ENCODE assay signal across 18 cellular contexts in the genomic region with DNA sequence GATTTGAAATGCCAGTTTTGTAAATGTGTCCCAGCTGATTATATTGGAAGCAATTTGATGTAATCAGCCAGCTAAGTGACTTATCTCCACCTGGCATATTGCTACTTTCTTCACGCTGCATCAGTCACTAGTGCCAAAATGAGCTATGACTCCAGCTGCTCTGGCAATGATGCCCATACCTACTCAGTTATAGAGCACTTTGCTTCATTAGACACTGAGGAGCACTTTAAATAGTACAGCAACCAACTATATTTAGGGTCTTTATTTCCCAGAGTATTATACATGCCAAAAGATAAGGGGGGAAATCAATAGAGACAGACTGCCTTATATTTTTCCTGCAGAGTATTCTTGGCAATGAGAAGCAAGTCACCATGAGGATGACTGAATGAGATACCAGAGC.
DNase-seq lines count a peak whose midpoint lies in the region; ATAC-seq lines count a peak whose summit lies in the region.
"Had no signal": no experiment of that assay in that cellular context is flagged by ENCODE, and none has a peak within 500 bp of the region (broad histone marks: within the 10 kb centered on the region; RNA-seq: fewer than 3 reads in every experiment).

No MANE protein-coding gene starts in this region.

- peak; percentile 50 for DNase-seq in NCI-H82 (lab: John Stamatoyannopoulos, UW)
- DNase-seq in NCI-H82 treated with DMSO at 0.1 percent for 48 hours (lab: John Stamatoyannopoulos, UW; ENCODE audit: unreplicated experiment), result no peak
- peak; percentile 62 for DNase-seq in NCI-H1105 (lab: John Stamatoyannopoulos, UW)
- DNase-seq in NCI-H2171 (lab: John Stamatoyannopoulos, UW), result peak; percentile 73
- peak; percentile 1 for DNase-seq in myocyte (ENCODE audit: low read depth)
- DNase-seq in DMS153 (lab: John Stamatoyannopoulos, UW), result no peak
- DNase-seq in pons (ENCODE audit: low spot score), result no peak
- DNase-seq: 8988T; CD4-positive, alpha-beta T cell; GOT3; MV-4-11; NCI-H345; NCI-H526 treated with DMSO at 0.1 percent for 48 hours; OCI-M1; SIG-M5; T-helper 1 cell had no signal

- ATAC-seq in HG02623 (IDR thresholded peaks at IDR 0.05; ENCODE audit: unreplicated experiment), result no peak
- ATAC-seq: K562 had no signal

Comparison
In these comparisons a context has a peak if more than half of its experiments do, and no peak if none do; other contexts are left out.
1. DNase-seq: peak in NCI-H82 (single experiment), NCI-H1105 (single experiment), NCI-H2171 (single experiment) and myocyte (single experiment); none in NCI-H82 treated with DMSO at 0.1 percent for 48 hours (single experiment), DMS153 (single experiment) and pons (single experiment).